In genomic region chr19:17079710-17080440, GRCh38 we compare ENCODE assay signal across 8 cellular contexts. TPM values are rescaled to one million over a fixed set of nuclear protein-coding genes. Genes with fewer than 3 reads are reported as not detected.
DNase-seq lines count a peak whose midpoint lies in the region; FAIRE-seq and TF ChIP-seq lines count a peak whose summit lies in the region.

No MANE protein-coding gene starts in this region.

- H3K27ac ChIP-seq in caudate nucleus (ENCODE audit: low read depth, low read length) = peak overlapping the region; percentile 91

- FAIRE-seq in GM12892 (lab: Jason Lieb, UNC) = peak; percentile 88

- TF ChIP-seq POLR2A in GM12892 (IDR thresholded peaks at IDR 0.05; ENCODE audit: low read depth, low read length) = 0 out of 2 replicates have a peak, but pooled peaks have one; percentile 20

- DNase-seq in GM12892 (ENCODE audit: insufficient read length) (peak; percentile 63), HS-27A (ENCODE audit: low read depth) (peak; percentile 88), caudate nucleus (lab: John Stamatoyannopoulos, UW) (peak in 59 of 61 donors; percentile 31 to 86 (median 71)), left kidney (ENCODE audit: low read depth, low spot score) (peak; percentile 74), NCI-H146 treated with DMSO at 0.1 percent for 48 hours (lab: John Stamatoyannopoulos, UW; ENCODE audit: unreplicated experiment) (no peak), NCI-H1105 (lab: John Stamatoyannopoulos, UW) (no peak)
- peak; percentile 61 for DNase-seq in activated CD4-positive, CD25-positive, alpha-beta regulatory T cell treated with anti-CD3 and anti-CD28 coated beads, Interleukin-2, amount 50 U/mL, for 16 hours (ENCODE audit: low read depth, low spot score)
- DNase-seq in stimulated activated CD4-positive, alpha-beta T cell treated with anti-CD3 and anti-CD28 coated beads, Interleukin-1b, Interleukin-23, amount 100 ng/mL, for 4 hours (ENCODE audit: low read depth in 2 of 2) = peak; percentile 51 to 54

RNA-seq across cellular contexts. Expression of gene MYO9B, which starts 4.3 kb away (rescaled TPM):
- polyA plus RNA-seq in GM12892 (2012; ENCODE audit: missing spikeins) = 126 TPM

RNA-seq across cellular contexts. Expression of gene HAUS8, which starts 4.6 kb away (rescaled TPM):
- 16.3 TPM for polyA plus RNA-seq in GM12892 (2012; ENCODE audit: missing spikeins)

RNA-seq across cellular contexts. Expression of gene CPAMD8, which starts 53.3 kb away (rescaled TPM):
- 0.49 TPM for polyA plus RNA-seq in GM12892 (2012; ENCODE audit: missing spikeins)

Comparison
In these comparisons a context has a peak if more than half of its experiments do, and no peak if none do; other contexts are left out.
1. DNase-seq: peak in GM12892 (single experiment), HS-27A (single experiment), activated CD4-positive, CD25-positive, alpha-beta regulatory T cell treated with anti-CD3 and anti-CD28 coated beads, Interleukin-2, amount 50 U/mL, for 16 hours (single experiment), caudate nucleus (59 of 61), left kidney (single experiment) and stimulated activated CD4-positive, alpha-beta T cell treated with anti-CD3 and anti-CD28 coated beads, Interleukin-1b, Interleukin-23, amount 100 ng/mL, for 4 hours (2 of 2); none in NCI-H146 treated with DMSO at 0.1 percent for 48 hours (single experiment) and NCI-H1105 (single experiment).